ENCODE assay signal across 26 cellular contexts in genomic region chr9:120539951-120540350, GRCh38.
"Had no signal": no experiment of that assay in that cellular context is flagged by ENCODE, and none has a peak within 500 bp of the region (broad histone marks: within the 10 kb centered on the region; RNA-seq: fewer than 3 reads in every experiment).

No MANE protein-coding gene starts in this region.

- H3K4me3 ChIP-seq: ascending aorta, breast epithelium, cardiac muscle cell, colonic mucosa, dorsolateral prefrontal cortex, gastrocnemius medialis, heart left ventricle had no signal

- H3K27me3 Mint-ChIP-seq: activated B cell treated with CpG ODN at 0.5 μM for 24 hours; activated CD8-positive, alpha-beta T cell treated with anti-CD3 and anti-CD28 coated beads for 36 hours; activated naive CD4-positive, alpha-beta T cell treated with anti-CD3 and anti-CD28 coated beads, Interleukin-2, amount 10 ng/mL, durations not matched to agents 7 days and 5 days; activated naive CD8-positive, alpha-beta T cell treated with anti-CD3 and anti-CD28 coated beads, Interleukin-2, amount 10 ng/mL, durations not matched to agents 7 days and 5 days; brain had no signal

- H3K9me3 Mint-ChIP-seq: activated B cell treated with CpG ODN at 0.5 μM for 24 hours; activated CD8-positive, alpha-beta T cell treated with anti-CD3 and anti-CD28 coated beads for 36 hours; activated naive CD4-positive, alpha-beta T cell treated with anti-CD3 and anti-CD28 coated beads, Interleukin-2, amount 10 ng/mL, durations not matched to agents 7 days and 5 days; activated naive CD4-positive, alpha-beta T cell treated with anti-CD3 and anti-CD28 coated beads, Interleukin-2, amount 50 U/mL, for 72 hours; activated naive CD8-positive, alpha-beta T cell treated with anti-CD3 and anti-CD28 coated beads, Interleukin-2, amount 10 ng/mL, durations not matched to agents 7 days and 5 days; activated T-cell treated with anti-CD3 and anti-CD28 coated beads, Interleukin-2, amount 50 U/mL, for 72 hours; brain; endodermal cell had no signal

- H3K27ac ChIP-seq: ascending aorta, breast epithelium, cardiac muscle cell, colonic mucosa, gastrocnemius medialis, heart left ventricle had no signal

- DNase-seq: activated B cell treated with CpG ODN at 0.5 μM for 24 hours; activated CD4-positive, alpha-beta T cell treated with anti-CD3 and anti-CD28 coated beads for 48 hours; activated CD4-positive, alpha-beta T cell treated with anti-CD3 and anti-CD28 coated beads, Interleukin-2, amount 50 U/mL, for 1 hour; activated CD4-positive, alpha-beta T cell treated with anti-CD3 and anti-CD28 coated beads, Interleukin-2, amount 50 U/mL, for 48 hours; activated CD8-positive, alpha-beta memory T cell treated with anti-CD3 and anti-CD28 coated beads for 24 hours; activated CD8-positive, alpha-beta T cell treated with anti-CD3 and anti-CD28 coated beads for 36 hours; activated gamma-delta T cell; activated naive CD4-positive, alpha-beta T cell; activated naive CD4-positive, alpha-beta T cell treated with anti-CD3 and anti-CD28 coated beads, Interleukin-2, amount 10 ng/mL, durations not matched to agents 7 days and 5 days; activated naive CD8-positive, alpha-beta T cell treated with anti-CD3 and anti-CD28 coated beads, Interleukin-2, amount 10 ng/mL, durations not matched to agents 7 days and 5 days; activated T-cell treated with anti-CD3 and anti-CD28 coated beads, Interleukin-2, amount 50 U/mL, for 72 hours; central memory CD4-positive, alpha-beta T cell; cerebellar nuclear complex; colonic mucosa; dorsolateral prefrontal cortex; effector memory CD4-positive, alpha-beta T cell; endodermal cell; gastrocnemius medialis; glutamatergic neuron; heart left ventricle; T-helper 2 cell had no signal

- H3K27me3 ChIP-seq: ascending aorta, breast epithelium, cardiac muscle cell, colonic mucosa, dorsolateral prefrontal cortex, gastrocnemius medialis, heart left ventricle had no signal

- H3K36me3 ChIP-seq: breast epithelium had no signal

- H3K9me3 ChIP-seq: ascending aorta, breast epithelium, colonic mucosa, gastrocnemius medialis, heart left ventricle had no signal

- H3K4me1 Mint-ChIP-seq: activated B cell treated with CpG ODN at 0.5 μM for 24 hours; activated naive CD4-positive, alpha-beta T cell treated with anti-CD3 and anti-CD28 coated beads, Interleukin-2, amount 10 ng/mL, durations not matched to agents 7 days and 5 days had no signal

- H3K27ac Mint-ChIP-seq: activated B cell treated with CpG ODN at 0.5 μM for 24 hours; activated CD8-positive, alpha-beta T cell treated with anti-CD3 and anti-CD28 coated beads for 36 hours; activated naive CD4-positive, alpha-beta T cell treated with anti-CD3 and anti-CD28 coated beads, Interleukin-2, amount 10 ng/mL, durations not matched to agents 7 days and 5 days; activated naive CD4-positive, alpha-beta T cell treated with anti-CD3 and anti-CD28 coated beads, Interleukin-2, amount 50 U/mL, for 72 hours; activated naive CD8-positive, alpha-beta T cell treated with anti-CD3 and anti-CD28 coated beads, Interleukin-2, amount 10 ng/mL, durations not matched to agents 7 days and 5 days; activated T-cell treated with anti-CD3 and anti-CD28 coated beads, Interleukin-2, amount 50 U/mL, for 72 hours had no signal

- H3K4me3 Mint-ChIP-seq: activated B cell treated with CpG ODN at 0.5 μM for 24 hours; activated CD8-positive, alpha-beta T cell treated with anti-CD3 and anti-CD28 coated beads for 36 hours; activated naive CD4-positive, alpha-beta T cell treated with anti-CD3 and anti-CD28 coated beads, Interleukin-2, amount 10 ng/mL, durations not matched to agents 7 days and 5 days; activated naive CD8-positive, alpha-beta T cell treated with anti-CD3 and anti-CD28 coated beads, Interleukin-2, amount 10 ng/mL, durations not matched to agents 7 days and 5 days; activated T-cell treated with anti-CD3 and anti-CD28 coated beads, Interleukin-2, amount 50 U/mL, for 72 hours; brain; endodermal cell had no signal
